Comparison of ENCODE assay signal across 8 cellular contexts in the genomic region with DNA sequence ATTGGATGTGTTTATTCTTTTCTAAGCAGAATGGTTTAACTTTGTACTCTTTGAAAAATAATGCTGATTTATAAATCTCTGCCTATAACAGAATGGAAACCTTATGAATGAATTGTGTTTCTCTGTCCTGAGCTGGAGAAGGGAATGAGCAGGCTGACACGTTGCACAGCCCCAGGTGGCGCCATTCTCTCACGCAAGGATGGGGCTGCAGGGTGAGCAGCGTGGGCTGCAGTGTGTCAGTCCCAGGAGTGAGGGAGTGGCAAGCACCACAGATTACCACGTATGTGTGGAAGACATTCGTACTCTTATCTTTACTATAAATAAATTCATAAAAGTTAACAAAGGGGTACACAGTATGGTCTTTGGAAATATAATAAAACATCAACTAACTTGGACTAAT.
DNase-seq lines count a peak whose midpoint lies in the region; ATAC-seq and TF ChIP-seq lines count a peak whose summit lies in the region.

No MANE protein-coding gene starts in this region.

- DNase-seq in GM10266 (ENCODE audit: extremely low spot score) (no peak), NCI-H146 treated with DMSO at 0.1 percent for 48 hours (lab: John Stamatoyannopoulos, UW; ENCODE audit: unreplicated experiment) (peak; percentile 32), hippocampal formation (lab: John Stamatoyannopoulos, UW) (peak; percentile 24 to 38), smooth muscle cell of the brain vasculature (ENCODE audit: low read depth, low spot score) (peak; percentile 9)
- peak; percentile 57 for DNase-seq in activated CD8-positive, alpha-beta memory T cell treated with anti-CD3 and anti-CD28 coated beads, Interleukin-2, amount 50 U/mL, for 48 hours
- DNase-seq in NK-92 treated with Interleukin-12 subunit alpha and Interleukin-12 subunit beta, amount 100 ng/mL, for 24 hours (lab: John Stamatoyannopoulos, UW), result no peak

- TF ChIP-seq CTCF in 22Rv1 (IDR thresholded peaks at IDR 0.05) (peak; percentile 70), GM10266 (IDR thresholded peaks at IDR 0.05; ENCODE audit: control insufficient read depth, insufficient read depth, low read depth, missing control alignments) (peak; percentile 56)

- ATAC-seq in GM19023 (IDR thresholded peaks at IDR 0.05; ENCODE audit: unreplicated experiment), result no peak

- H3K27ac ChIP-seq in 22Rv1, result no peak overlapping the region

Comparison
In these comparisons a context has a peak if more than half of its experiments do, and no peak if none do; other contexts are left out.
1. DNase-seq: peak in NCI-H146 treated with DMSO at 0.1 percent for 48 hours (single experiment), activated CD8-positive, alpha-beta memory T cell treated with anti-CD3 and anti-CD28 coated beads, Interleukin-2, amount 50 U/mL, for 48 hours (single experiment), hippocampal formation (2 of 2) and smooth muscle cell of the brain vasculature (single experiment); none in GM10266 (single experiment) and NK-92 treated with Interleukin-12 subunit alpha and Interleukin-12 subunit beta, amount 100 ng/mL, for 24 hours (single experiment).